In the genomic region with DNA sequence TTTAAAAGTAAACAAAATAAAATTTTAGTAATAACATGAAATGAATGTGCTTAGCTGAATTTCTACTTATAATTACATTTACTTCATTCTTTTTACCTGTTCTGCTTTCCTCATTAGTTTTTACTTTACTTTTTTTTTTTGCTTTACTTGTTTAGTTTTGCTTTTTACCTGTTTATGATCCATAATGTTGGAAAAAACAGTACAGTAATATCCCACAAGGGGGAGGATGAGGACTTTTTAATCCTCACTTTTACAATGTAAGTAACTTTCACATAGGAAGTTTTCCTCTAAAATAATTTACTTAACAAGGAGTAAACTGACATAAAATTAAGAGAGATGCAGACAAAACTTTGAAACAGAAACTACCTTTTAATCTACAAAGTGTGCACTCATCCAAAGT, we compare ENCODE assay signal across 13 cellular contexts.
A peak's percentile ranks its signal among the peaks of the same experiment; 100 is the strongest.
DNase-seq lines count a peak whose midpoint lies in the region; ATAC-seq and TF ChIP-seq lines count a peak whose summit lies in the region.
"Had no signal": no experiment of that assay in that cellular context is flagged by ENCODE, and none has a peak within 500 bp of the region (broad histone marks: within the 10 kb centered on the region; RNA-seq: fewer than 3 reads in every experiment).

No MANE protein-coding gene starts in this region.

- H3K4me1 ChIP-seq in aorta (ENCODE audit: control insufficient read depth in 1 of 2, insufficient read depth in 2 of 2, low read length in 2 of 2) = peaks cover 0 to 2% of the 10 kb centered on the region in 2 donors
- H3K4me1 ChIP-seq: spleen had no signal

- H3K9me3 ChIP-seq in aorta (ENCODE audit: control insufficient read depth, low read length) = no peaks in the 10 kb centered on the region
- H3K9me3 ChIP-seq: spleen had no signal

- intact Hi-C loops in aorta (cut with DNase I) = no loop called here
- intact Hi-C loops in posterior vena cava (cut with DNase I) = no loop called here

- H3K27ac ChIP-seq in aorta (ENCODE audit: low read depth in 1 of 2, low read length in 2 of 2) = no peak overlapping the region
- H3K27ac ChIP-seq: spleen had no signal

- TF ChIP-seq CTCF in LNCAP (IDR thresholded peaks at IDR 0.05) = peak; percentile 49; the same call in 1 of the 2 replicates
- peak; percentile 31 for TF ChIP-seq CTCF in cardiac fibroblast (IDR thresholded peaks at IDR 0.05; ENCODE audit: low read depth, low read length)

- no peaks in the 10 kb centered on the region for H3K36me3 ChIP-seq in aorta (ENCODE audit: control insufficient read depth in 1 of 2, insufficient read depth in 2 of 2, low read length in 1 of 2)
- H3K36me3 ChIP-seq: spleen had no signal

- peak; percentile 13 for DNase-seq in EH (ENCODE audit: low read depth)
- DNase-seq in cardiac fibroblast (ENCODE audit: low read depth in 2 of 2) = peak; percentile 45 to 50
- peak; percentile 6 for DNase-seq in myocyte (ENCODE audit: low read depth)
- DNase-seq in aorta = no peak
- no peak for DNase-seq in NCI-H345 (lab: John Stamatoyannopoulos, UW)
- DNase-seq in posterior vena cava (ENCODE audit: low spot score) = no peak
- DNase-seq: Calu3, foreskin melanocyte, left colon, MV-4-11, spleen had no signal

- H3K4me3 ChIP-seq in cardiac fibroblast (replicated peaks in 1 of 2; ENCODE audit: low read depth in 2 of 2, low read length in 2 of 2) (no peak overlapping the region), aorta (ENCODE audit: low read length in 2 of 2) (no peak overlapping the region)
- H3K4me3 ChIP-seq: spleen had no signal

- H3K27me3 ChIP-seq in aorta (ENCODE audit: control insufficient read depth in 1 of 2, insufficient read depth in 2 of 2, low read length in 1 of 2) = no peaks in the 10 kb centered on the region
- H3K27me3 ChIP-seq: spleen had no signal

- ATAC-seq in aorta (ENCODE audit: low FRiP score) (no peak), GM18867 (IDR thresholded peaks at IDR 0.05; ENCODE audit: unreplicated experiment) (no peak)
- ATAC-seq: left colon had no signal

Comparison
In these comparisons a context has a peak if more than half of its experiments do, and no peak if none do; other contexts are left out.
1. DNase-seq: peak in EH (single experiment), cardiac fibroblast (2 of 2) and myocyte (single experiment); none in aorta (0 of 2), NCI-H345 (single experiment) and posterior vena cava (single experiment).